ENCODE assay signal across 12 cellular contexts in genomic region chr4:60724623-60725022, GRCh38.
DNase-seq lines count a peak whose midpoint lies in the region; ATAC-seq, FAIRE-seq and TF ChIP-seq lines count a peak whose summit lies in the region.
"Had no signal": no experiment of that assay in that cellular context is flagged by ENCODE, and none has a peak within 500 bp of the region (broad histone marks: within the 10 kb centered on the region; RNA-seq: fewer than 3 reads in every experiment).

No MANE protein-coding gene starts in this region.

- H3K9me1 ChIP-seq in keratinocyte (ENCODE audit: control insufficient read depth, extremely low read depth, insufficient read depth, low read length), result no peaks in the 10 kb centered on the region

- no peaks in the 10 kb centered on the region for H3K79me2 ChIP-seq in keratinocyte (ENCODE audit: control insufficient read depth, insufficient read depth, low read length)

- in situ Hi-C loops in ACHN (cut with HindIII; ENCODE audit: low pct_ligation_motif_present, low pct_unique_long_range_greater_than_20kb, low sequenced_read_pairs), result no loop called here

- no peak overlapping the region for H3K9ac ChIP-seq in keratinocyte (ENCODE audit: control insufficient read depth, extremely low read depth, insufficient read depth, low read length)

- DNase-seq in ACHN (peak; percentile 75), HS-27A (ENCODE audit: low read depth) (peak; percentile 91), bronchial epithelial cell (ENCODE audit: low read depth) (peak; percentile 55), keratinocyte (ENCODE audit: low read depth, low spot score) (no peak), GDM1 (lab: John Stamatoyannopoulos, UW) (no peak)
- DNase-seq in activated CD4-positive, alpha-beta T cell treated with anti-CD3 and anti-CD28 coated beads for 4 hours, result no peak
- DNase-seq: activated T-cell treated with anti-CD3 and anti-CD28 coated beads, Interleukin-2, amount 50 U/mL, for 4 hours; dorsolateral prefrontal cortex; NCI-H146 had no signal

- no peak for ATAC-seq in GM21576 (IDR thresholded peaks at IDR 0.05; ENCODE audit: unreplicated experiment)
- no peak for ATAC-seq in HG02642 (IDR thresholded peaks at IDR 0.05; ENCODE audit: poor library complexity, unreplicated experiment)
- ATAC-seq: activated T-cell treated with anti-CD3 and anti-CD28 coated beads, Interleukin-2, amount 50 U/mL, for 4 hours had no signal

- peaks cover 15% of the 10 kb centered on the region for H3K4me1 ChIP-seq in keratinocyte (ENCODE audit: control insufficient read depth, extremely low read depth, insufficient read depth, low read length)

- no peak for FAIRE-seq in bronchial epithelial cell (lab: Jason Lieb, UNC)
- no peak for FAIRE-seq in keratinocyte (lab: Jason Lieb, UNC)

- no peak for TF ChIP-seq CTCF in bronchial epithelial cell (IDR thresholded peaks at IDR 0.05; ENCODE audit: insufficient read depth, low read length, severe bottlenecking)
- TF ChIP-seq CTCF in keratinocyte (optimal IDR thresholded peaks at IDR 0.05 in 1 of 3, IDR thresholded peaks at IDR 0.05 in 1 of 3, conservative IDR thresholded peaks at IDR 0.05 in 1 of 3; ENCODE audit: extremely low read depth in 1 of 3, insufficient read depth in 2 of 3, low read length in 3 of 3), result no peak

- no peak overlapping the region for H3K4me3 ChIP-seq in bronchial epithelial cell (ENCODE audit: low read depth, low read length)
- no peak overlapping the region for H3K4me3 ChIP-seq in keratinocyte (ENCODE audit: control insufficient read depth in 2 of 3, extremely low read depth in 1 of 3, insufficient read depth in 2 of 3, low read depth in 1 of 3, low read length in 3 of 3)
- H3K4me3 ChIP-seq: dorsolateral prefrontal cortex had no signal

- no peaks in the 10 kb centered on the region for H3K27me3 ChIP-seq in bronchial epithelial cell (ENCODE audit: control insufficient read depth, insufficient read depth, low read length)
- H3K27me3 ChIP-seq in keratinocyte (ENCODE audit: control insufficient read depth, extremely low read depth, insufficient read depth, low read length), result no peaks in the 10 kb centered on the region
- H3K27me3 ChIP-seq: dorsolateral prefrontal cortex, neutrophil had no signal

- H3K36me3 ChIP-seq in bronchial epithelial cell (ENCODE audit: control insufficient read depth, insufficient read depth, low read length), result no peaks in the 10 kb centered on the region
- H3K36me3 ChIP-seq in keratinocyte (ENCODE audit: control insufficient read depth in 2 of 2, extremely low read depth in 1 of 2, insufficient read depth in 2 of 2, low read length in 2 of 2), result no peaks in the 10 kb centered on the region
- H3K36me3 ChIP-seq: neutrophil had no signal

- H3K9me3 ChIP-seq in keratinocyte (ENCODE audit: control insufficient read depth, low read depth, low read length), result no peaks in the 10 kb centered on the region
- H3K9me3 ChIP-seq: neutrophil had no signal

- no peaks in the 10 kb centered on the region for H4K20me1 ChIP-seq in keratinocyte (ENCODE audit: control insufficient read depth, extremely low read depth, insufficient read depth, low read length)

- peak overlapping the region; percentile 20 for H3K27ac ChIP-seq in keratinocyte (ENCODE audit: control insufficient read depth, insufficient read depth, low read length)
- H3K27ac ChIP-seq: neutrophil had no signal

- dilution Hi-C loops in keratinocyte (cut with MboI; ENCODE audit: extremely low pct_ligation_motif_present, low sequenced_read_pairs), result no loop called here

- H2AFZ ChIP-seq in keratinocyte (ENCODE audit: control insufficient read depth, low read length), result peak overlapping the region; percentile 19

- H3K4me2 ChIP-seq in keratinocyte (ENCODE audit: control insufficient read depth, extremely low read depth, insufficient read depth, low read depth, low read length), result peak overlapping the region; percentile 41

Comparison
In these comparisons a context has a peak if more than half of its experiments do, and no peak if none do; other contexts are left out.
1. DNase-seq: peak in ACHN (single experiment), HS-27A (single experiment) and bronchial epithelial cell (single experiment); none in keratinocyte (single experiment), activated CD4-positive, alpha-beta T cell treated with anti-CD3 and anti-CD28 coated beads for 4 hours (0 of 2) and GDM1 (single experiment).